In the genomic region with DNA sequence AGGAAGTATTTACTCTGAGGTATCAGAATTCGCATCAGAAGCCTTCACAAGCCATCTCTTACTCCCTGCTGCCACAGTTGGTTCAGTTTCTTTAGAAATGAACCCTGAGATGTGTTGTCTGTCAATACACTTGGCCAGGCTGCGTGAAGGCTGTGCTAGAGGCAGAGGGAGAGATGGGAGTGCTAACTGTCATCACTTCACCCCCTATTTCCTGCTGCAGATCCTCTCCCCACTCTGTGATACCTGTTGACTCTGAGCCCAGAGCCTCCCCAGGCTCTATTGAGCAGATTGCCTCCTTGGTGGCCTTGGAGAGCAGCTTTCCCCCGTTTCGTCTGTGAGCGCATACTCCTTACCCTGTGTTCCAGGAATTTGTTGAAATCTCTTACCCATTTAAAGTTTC, we compare ENCODE assay signal across 3 cellular contexts.
A peak's percentile ranks its signal among the peaks of the same experiment; 100 is the strongest.
TF ChIP-seq lines count a peak whose summit lies in the region.

No MANE protein-coding gene starts in this region.

TF ChIP-seq in HEK293, 187 proteins besides CTCF, POLR2A, EP300 and RAD21:
- TF ChIP-seq ZBTB21 (tag by site-specific recombination; IDR thresholded peaks at IDR 0.05) (no peak), SCRT2 (tag by site-specific recombination; IDR thresholded peaks at IDR 0.05) (peak; percentile 46; the same call in 1 of the 2 replicates)

TF ChIP-seq in H1, 55 proteins besides CTCF, POLR2A, EP300 and RAD21:
- TF ChIP-seq RNF2 (IDR thresholded peaks at IDR 0.05; ENCODE audit: borderline replicate concordance, low read depth, low read length, missing control alignments, poor library complexity, severe bottlenecking) (no peak), PHF8 (conservative IDR thresholded peaks at IDR 0.05; ENCODE audit: low read depth, low read length) (no peak), TAF7 (optimal IDR thresholded peaks at IDR 0.05; ENCODE audit: borderline replicate concordance, low read depth, low read length) (no peak), HDAC2 (IDR thresholded peaks at IDR 0.05; ENCODE audit: borderline replicate concordance in 1 of 2, low read depth in 2 of 2, low read length in 2 of 2) (no peak), NANOG (IDR thresholded peaks at IDR 0.05; ENCODE audit: insufficient read depth, low read depth, low read length, poor library complexity, severe bottlenecking) (no peak), YY1 (IDR thresholded peaks at IDR 0.05; ENCODE audit: low read depth, low read length) (no peak), TBP (IDR thresholded peaks at IDR 0.05; ENCODE audit: low read depth, low read length) (no peak), SP2 (IDR thresholded peaks at IDR 0.05; ENCODE audit: low read length) (no peak), POU5F1 (IDR thresholded peaks at IDR 0.05; ENCODE audit: low read depth, low read length) (no peak), ZNF274 (IDR thresholded peaks at IDR 0.05; ENCODE audit: borderline replicate concordance, extremely low read depth, low read length) (no peak), SRF (IDR thresholded peaks at IDR 0.05; ENCODE audit: low read depth, low read length) (no peak), SP4 (IDR thresholded peaks at IDR 0.05; ENCODE audit: low read length) (no peak), CBX8 (IDR thresholded peaks at IDR 0.05; ENCODE audit: borderline replicate concordance, low read depth, low read length) (no peak), SIX5 (IDR thresholded peaks at IDR 0.05; ENCODE audit: low read depth, low read length) (no peak)
- TF ChIP-seq, protein P1, sequence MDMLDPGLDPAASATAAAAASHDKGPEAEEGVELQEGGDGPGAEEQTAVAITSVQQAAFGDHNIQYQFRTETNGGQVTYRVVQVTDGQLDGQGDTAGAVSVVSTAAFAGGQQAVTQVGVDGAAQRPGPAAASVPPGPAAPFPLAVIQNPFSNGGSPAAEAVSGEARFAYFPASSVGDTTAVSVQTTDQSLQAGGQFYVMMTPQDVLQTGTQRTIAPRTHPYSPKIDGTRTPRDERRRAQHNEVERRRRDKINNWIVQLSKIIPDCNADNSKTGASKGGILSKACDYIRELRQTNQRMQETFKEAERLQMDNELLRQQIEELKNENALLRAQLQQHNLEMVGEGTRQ (IDR thresholded peaks at IDR 0.05; ENCODE audit: low read length), result no peak

TF ChIP-seq in GM12891, 5 proteins besides CTCF, POLR2A, EP300 and RAD21:
- TF ChIP-seq POLR2AphosphoS5 (IDR thresholded peaks at IDR 0.05; ENCODE audit: low read depth, low read length), result no peak
- TF ChIP-seq PAX5 (IDR thresholded peaks at IDR 0.05; ENCODE audit: insufficient read depth, low read length, severe bottlenecking), result no peak
